7 cellular contexts compared by ENCODE assay signal in genomic region chr10:63377305-63377661, GRCh38.
DNase-seq lines count a peak whose midpoint lies in the region; ATAC-seq and TF ChIP-seq lines count a peak whose summit lies in the region.
"Not testable (repeated sequence)": the region's sequence is repeated elsewhere in the genome, so short reads cannot be mapped to it uniquely, and the experiment has no call there.

No MANE protein-coding gene starts in this region.

- not testable (repeated sequence) for H4K20me1 ChIP-seq in OCI-LY1 (ENCODE audit: insufficient read depth, low read length)

- not testable (repeated sequence) for H3K9me3 Mint-ChIP-seq in CD14-positive monocyte; HFFc6; activated CD8-positive, alpha-beta memory T cell treated with anti-CD3 and anti-CD28 coated beads, Interleukin-2, amount 10 ng/mL, durations not matched to agents 7 days and 5 days (ENCODE audit: low read depth); memory B cell

- H3K9ac ChIP-seq in OCI-LY1 (ENCODE audit: low read length) = not testable (repeated sequence)

- H3K4me3 ChIP-seq in OCI-LY1 (ENCODE audit: low read depth, low read length, poor library complexity, severe bottlenecking) (peak overlapping the region; percentile 29), choroid plexus epithelial cell (ENCODE audit: low read depth, low read length) (peak overlapping the region; percentile 19), spleen (peak overlapping the region in 2 of 8 donors; percentile 4 to 42)

- not testable (repeated sequence) for H3K9me3 ChIP-seq in OCI-LY1 (ENCODE audit: low read length); spleen

- WGBS in spleen, 5 donors = 71 to 85% (median 77%) methylated on average over 6 of the region's 6 CpGs

- CTCF ChIA-PET in activated CD8-positive, alpha-beta memory T cell treated with anti-CD3 and anti-CD28 coated beads, Interleukin-2, amount 10 ng/mL, durations not matched to agents 7 days and 5 days (lab: Charles Lee) = not testable (repeated sequence)

- H3K4me1 Mint-ChIP-seq in CD14-positive monocyte (peaks cover 31% of the 10 kb centered on the region), HFFc6 (ENCODE audit: low read depth) (peaks cover 46% of the 10 kb centered on the region), memory B cell (peaks cover 18% of the 10 kb centered on the region)
- H3K4me1 Mint-ChIP-seq in activated CD8-positive, alpha-beta memory T cell treated with anti-CD3 and anti-CD28 coated beads, Interleukin-2, amount 10 ng/mL, durations not matched to agents 7 days and 5 days = peaks cover 15% of the 10 kb centered on the region

- TF ChIP-seq POLR2A in spleen (IDR thresholded peaks at IDR 0.05) = not testable (repeated sequence)

- H3K27ac Mint-ChIP-seq in CD14-positive monocyte = peak overlapping the region; percentile 50 to 85 (median 71)
- H3K27ac Mint-ChIP-seq in HFFc6 = peak overlapping the region; percentile 90
- not testable (repeated sequence) for H3K27ac Mint-ChIP-seq in activated CD8-positive, alpha-beta memory T cell treated with anti-CD3 and anti-CD28 coated beads, Interleukin-2, amount 10 ng/mL, durations not matched to agents 7 days and 5 days
- H3K27ac Mint-ChIP-seq in memory B cell = peak overlapping the region; percentile 31

- not testable (repeated sequence) for H2AFZ ChIP-seq in OCI-LY1 (ENCODE audit: low read length)

- not testable (repeated sequence) for H3K36me3 ChIP-seq in OCI-LY1 (ENCODE audit: insufficient read depth, low read length); spleen

- H3K27me3 ChIP-seq in OCI-LY1 (ENCODE audit: insufficient read depth, low read length); spleen (replicated peaks in 1 of 7): not testable (repeated sequence)

- H3K4me1 ChIP-seq in OCI-LY1 (ENCODE audit: insufficient read depth, low read length, severe bottlenecking) (peaks cover 11% of the 10 kb centered on the region), spleen (peaks cover 0 to 48% (median 33%) of the 10 kb centered on the region in 6 donors)

- not testable (repeated sequence) for H3K36me3 Mint-ChIP-seq in CD14-positive monocyte, memory B cell
- peaks cover 32% of the 10 kb centered on the region for H3K36me3 Mint-ChIP-seq in HFFc6 (ENCODE audit: low read depth)
- H3K36me3 Mint-ChIP-seq in activated CD8-positive, alpha-beta memory T cell treated with anti-CD3 and anti-CD28 coated beads, Interleukin-2, amount 10 ng/mL, durations not matched to agents 7 days and 5 days = peaks cover 12% of the 10 kb centered on the region

- intact Hi-C loops in CD14-positive monocyte (cut with micrococcal nuclease); spleen (cut with DNase I; ENCODE audit: low total_unique reads): not testable (repeated sequence)

- TF ChIP-seq CTCF in CD14-positive monocyte (IDR thresholded peaks at IDR 0.05); HFFc6 (IDR thresholded peaks at IDR 0.05); OCI-LY1 (IDR thresholded peaks at IDR 0.05; ENCODE audit: low read length); choroid plexus epithelial cell (conservative IDR thresholded peaks at IDR 0.05; ENCODE audit: low read depth, low read length); spleen (IDR thresholded peaks at IDR 0.05 in 8 of 11, conservative IDR thresholded peaks at IDR 0.05 in 3 of 11): not testable (repeated sequence)

- peaks cover 14% of the 10 kb centered on the region for H3K79me2 ChIP-seq in OCI-LY1 (ENCODE audit: insufficient read depth, low read length)

- not testable (repeated sequence) for H3K27me3 Mint-ChIP-seq in CD14-positive monocyte (ENCODE audit: low read depth in 3 of 3); HFFc6 (ENCODE audit: insufficient read depth); activated CD8-positive, alpha-beta memory T cell treated with anti-CD3 and anti-CD28 coated beads, Interleukin-2, amount 10 ng/mL, durations not matched to agents 7 days and 5 days; memory B cell

- peak overlapping the region; percentile 48 for H3K4me2 ChIP-seq in OCI-LY1 (ENCODE audit: low read length)

- DNase-seq in CD14-positive monocyte (ENCODE audit: low spot score); HFFc6; activated CD8-positive, alpha-beta memory T cell treated with anti-CD3 and anti-CD28 coated beads, Interleukin-2, amount 10 ng/mL, durations not matched to agents 7 days and 5 days; choroid plexus epithelial cell (ENCODE audit: low read depth); memory B cell (ENCODE audit: low spot score in 2 of 2); spleen: not testable (repeated sequence)

- H3K9me2 ChIP-seq in OCI-LY1 (ENCODE audit: low read depth, low read length) = not testable (repeated sequence)

- H3K4me3 Mint-ChIP-seq in CD14-positive monocyte (peak overlapping the region; percentile 42 to 86), HFFc6 (peak overlapping the region; percentile 88), memory B cell (peak overlapping the region; percentile 73)
- peak overlapping the region; percentile 14 for H3K4me3 Mint-ChIP-seq in activated CD8-positive, alpha-beta memory T cell treated with anti-CD3 and anti-CD28 coated beads, Interleukin-2, amount 10 ng/mL, durations not matched to agents 7 days and 5 days

- not testable (repeated sequence) for ATAC-seq in activated CD8-positive, alpha-beta memory T cell treated with anti-CD3 and anti-CD28 coated beads, Interleukin-2, amount 10 ng/mL, durations not matched to agents 7 days and 5 days; memory B cell (ENCODE audit: low read depth)

- H3K27ac ChIP-seq in OCI-LY1 (ENCODE audit: low read depth, low read length, poor library complexity, severe bottlenecking) = peak overlapping the region; percentile 33
- H3K27ac ChIP-seq in spleen = peak overlapping the region in 6 of 8 donors; percentile 22 to 78 (median 64)

- H3F3A ChIP-seq in OCI-LY1 (ENCODE audit: insufficient read depth, low read length) = not testable (repeated sequence)

Comparison
In these comparisons a context has a peak if more than half of its experiments do, and no peak if none do; other contexts are left out.
1. H3K4me3 Mint-ChIP-seq: peak in every context shown above with its lines; median percentile 88 in HFFc6; 73 in memory B cell; 64 in CD14-positive monocyte; 14 in activated CD8-positive, alpha-beta memory T cell treated with anti-CD3 and anti-CD28 coated beads, Interleukin-2, amount 10 ng/mL, durations not matched to agents 7 days and 5 days.